ENCODE assay signal across 1 cellular context in genomic region chr12:97639702-97640101, GRCh38.
TF ChIP-seq lines count a peak whose summit lies in the region.

No MANE protein-coding gene starts in this region.

TF ChIP-seq in GM23338, 12 proteins besides CTCF, POLR2A, EP300 and RAD21 (continued from another document):
- TF ChIP-seq REST (IDR thresholded peaks at IDR 0.05; ENCODE audit: unreplicated experiment) (no peak), CREB1 (CRISPR knock-in tag; IDR thresholded peaks at IDR 0.05; ENCODE audit: low read depth) (no peak), ETS1 (IDR thresholded peaks at IDR 0.05) (no peak), ZNF462 (CRISPR knock-in tag; IDR thresholded peaks at IDR 0.05) (no peak), EZH2phosphoT487 (IDR thresholded peaks at IDR 0.05; ENCODE audit: unreplicated experiment) (no peak), STAT1 (IDR thresholded peaks at IDR 0.05; ENCODE audit: unreplicated experiment) (no peak), EZH2 (IDR thresholded peaks at IDR 0.05; ENCODE audit: low read depth, unreplicated experiment) (no peak), NANOG (IDR thresholded peaks at IDR 0.05; ENCODE audit: borderline replicate concordance) (no peak), JUNB (IDR thresholded peaks at IDR 0.05; ENCODE audit: unreplicated experiment) (no peak), POLR2AphosphoS5 (IDR thresholded peaks at IDR 0.05; ENCODE audit: low read depth) (no peak), ZNF331 (CRISPR knock-in tag; IDR thresholded peaks at IDR 0.05; ENCODE audit: low read depth) (no peak)
